8 cellular contexts compared by ENCODE assay signal in the genomic region with DNA sequence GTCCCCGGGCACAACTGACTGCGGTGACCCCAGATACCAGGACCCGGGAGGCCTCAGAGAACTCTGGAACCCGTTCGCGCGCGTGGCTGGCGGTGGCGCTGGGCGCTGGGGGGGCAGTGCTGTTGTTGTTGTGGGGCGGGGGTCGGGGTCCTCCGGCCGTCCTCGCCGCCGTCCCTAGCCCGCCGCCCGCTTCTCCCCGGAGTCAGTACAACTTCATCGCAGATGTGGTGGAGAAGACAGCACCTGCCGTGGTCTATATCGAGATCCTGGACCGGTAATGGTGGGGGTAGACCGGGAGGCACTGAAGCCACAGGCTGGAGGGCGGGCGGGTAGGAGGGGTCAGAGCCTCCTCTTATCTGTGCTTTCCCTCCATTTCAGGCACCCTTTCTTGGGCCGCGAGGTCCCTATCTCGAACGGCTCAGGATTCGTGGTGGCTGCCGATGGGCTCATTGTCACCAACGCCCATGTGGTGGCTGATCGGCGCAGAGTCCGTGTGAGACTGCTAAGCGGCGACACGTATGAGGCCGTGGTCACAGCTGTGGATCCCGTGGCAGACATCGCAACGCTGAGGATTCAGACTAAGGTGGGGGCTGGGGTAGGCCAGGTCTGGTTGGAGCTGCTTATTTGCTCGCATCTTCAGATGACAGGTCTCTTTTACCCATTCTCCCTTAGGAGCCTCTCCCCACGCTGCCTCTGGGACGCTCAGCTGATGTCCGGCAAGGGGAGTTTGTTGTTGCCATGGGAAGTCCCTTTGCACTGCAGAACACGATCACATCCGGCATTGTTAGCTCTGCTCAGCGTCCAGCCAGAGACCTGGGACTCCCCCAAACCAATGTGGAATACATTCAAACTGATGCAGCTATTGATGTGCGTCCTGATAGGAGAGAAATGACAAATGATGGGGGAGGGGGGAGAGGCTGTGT. TPM values are rescaled to one million over a fixed set of nuclear protein-coding genes. Genes with fewer than 3 reads are reported as not detected.
DNase-seq lines count a peak whose midpoint lies in the region; ATAC-seq and TF ChIP-seq lines count a peak whose summit lies in the region.

No MANE protein-coding gene starts in this region.

- DNase-seq in CMK (ENCODE audit: low read depth), result peak; percentile 75
- peak in 75 of 76 experiments; percentile 36 to 94 (median 87) for DNase-seq in HUDEP-2 (lab: John Stamatoyannopoulos, UW; ENCODE audit: unreplicated experiment in 76 of 76)
- peak in 6 of 10 donors; percentile 20 to 72 (median 55) for DNase-seq in dorsolateral prefrontal cortex
- peak; percentile 68 for DNase-seq in lower lobe of right lung
- no peak for DNase-seq in dedifferentiated amniotic fluid mesenchymal stem cell (ENCODE audit: extremely low spot score)

- peak overlapping the region; percentile 88 for H3K27ac ChIP-seq in VCaP
- peak overlapping the region; percentile 9 to 93 (median 81) for H3K27ac ChIP-seq in dorsolateral prefrontal cortex
- H3K27ac ChIP-seq in lower lobe of right lung, result peak overlapping the region; percentile 94

- H3K9me3 Mint-ChIP-seq in stimulated activated naive CD8-positive, alpha-beta T cell treated with anti-CD3 and anti-CD28 coated beads, Interleukin-15, Interleukin-2, amounts not matched to agents 100 ng/mL and 50 ng/mL, for 24 hours, result no peaks in the 10 kb centered on the region

- peaks cover 28% of the 10 kb centered on the region for H3K4me1 ChIP-seq in lower lobe of right lung

- ATAC-seq in GM19438 (IDR thresholded peaks at IDR 0.05; ENCODE audit: low read depth, unreplicated experiment) (peak; percentile 28), lower lobe of right lung (peak; percentile 37 to 58)

- H3K4me3 Mint-ChIP-seq in stimulated activated naive CD8-positive, alpha-beta T cell treated with anti-CD3 and anti-CD28 coated beads, Interleukin-15, Interleukin-2, amounts not matched to agents 100 ng/mL and 50 ng/mL, for 24 hours, result peak overlapping the region; percentile 99

- no peaks in the 10 kb centered on the region for H3K27me3 ChIP-seq in dorsolateral prefrontal cortex
- no peaks in the 10 kb centered on the region for H3K27me3 ChIP-seq in lower lobe of right lung (ENCODE audit: low read depth)

- peak overlapping the region; percentile 78 for H3K27ac Mint-ChIP-seq in stimulated activated naive CD8-positive, alpha-beta T cell treated with anti-CD3 and anti-CD28 coated beads, Interleukin-15, Interleukin-2, amounts not matched to agents 100 ng/mL and 50 ng/mL, for 24 hours

- intact Hi-C loops in dorsolateral prefrontal cortex (cut with DNase I) (no loop called here), lower lobe of right lung (cut with DNase I) (no loop called here)

- TF ChIP-seq CTCF in VCaP (conservative IDR thresholded peaks at IDR 0.05) (no peak), dorsolateral prefrontal cortex (IDR thresholded peaks at IDR 0.05 in 54 of 56, conservative IDR thresholded peaks at IDR 0.05 in 2 of 56; ENCODE audit: low read depth in 1 of 56, partially characterized antibody in 56 of 56) (no peak), lower lobe of right lung (IDR thresholded peaks at IDR 0.05) (no peak)

- H3K4me3 ChIP-seq in dorsolateral prefrontal cortex, result peak overlapping the region; percentile 64 to 100 (median 93)
- peak overlapping the region; percentile 98 for H3K4me3 ChIP-seq in lower lobe of right lung

- no peaks in the 10 kb centered on the region for H3K9me3 ChIP-seq in lower lobe of right lung

- H3K27me3 Mint-ChIP-seq in stimulated activated naive CD8-positive, alpha-beta T cell treated with anti-CD3 and anti-CD28 coated beads, Interleukin-15, Interleukin-2, amounts not matched to agents 100 ng/mL and 50 ng/mL, for 24 hours, result no peaks in the 10 kb centered on the region

- H3K36me3 ChIP-seq in lower lobe of right lung, result peaks cover 53% of the 10 kb centered on the region

- H3K4me1 Mint-ChIP-seq in stimulated activated naive CD8-positive, alpha-beta T cell treated with anti-CD3 and anti-CD28 coated beads, Interleukin-15, Interleukin-2, amounts not matched to agents 100 ng/mL and 50 ng/mL, for 24 hours (ENCODE audit: low read depth), result peaks cover 50% of the 10 kb centered on the region

- H3K36me3 Mint-ChIP-seq in stimulated activated naive CD8-positive, alpha-beta T cell treated with anti-CD3 and anti-CD28 coated beads, Interleukin-15, Interleukin-2, amounts not matched to agents 100 ng/mL and 50 ng/mL, for 24 hours (ENCODE audit: low read depth), result peaks cover 63% of the 10 kb centered on the region

RNA-seq across cellular contexts. Expression of gene HTRA2, which starts 0.8 kb away (rescaled TPM):
- total RNA-seq in dorsolateral prefrontal cortex (10 to 100 TPM; 25.1 to 46.4 (median 34.3) TPM), lower lobe of right lung (34.3 TPM)

RNA-seq across cellular contexts. Expression of gene AUP1, which starts 1.0 kb away (rescaled TPM):
- 100 to 1,000 TPM in 1 of 120 experiments, 10 to 100 TPM in 119; 47.3 to 106 (median 69.1) TPM for total RNA-seq in dorsolateral prefrontal cortex
- 122 TPM for total RNA-seq in lower lobe of right lung

RNA-seq across cellular contexts. Expression of gene DQX1, which starts 4.5 kb away (rescaled TPM):
- total RNA-seq in dorsolateral prefrontal cortex (1 to 10 TPM in 61 of 120 experiments, under 1 TPM in 55, not detected in 4; 0.20 to 3.8 (median 1.0) TPM), lower lobe of right lung (0.44 TPM)

RNA-seq across cellular contexts. Expression of gene TLX2, which starts 16.2 kb away (rescaled TPM):
- total RNA-seq in dorsolateral prefrontal cortex, result 1 to 10 TPM in 77 of 120 experiments, under 1 TPM in 39, not detected in 4; 0.24 to 6.1 (median 1.4) TPM
- not detected for total RNA-seq in lower lobe of right lung

RNA-seq across cellular contexts. Expression of gene PCGF1, which starts 23.0 kb away (rescaled TPM):
- total RNA-seq in dorsolateral prefrontal cortex (10 to 100 TPM; 12.1 to 39.8 (median 22.4) TPM), lower lobe of right lung (28.4 TPM)
